1 cellular context compared by ENCODE assay signal in the genomic region with DNA sequence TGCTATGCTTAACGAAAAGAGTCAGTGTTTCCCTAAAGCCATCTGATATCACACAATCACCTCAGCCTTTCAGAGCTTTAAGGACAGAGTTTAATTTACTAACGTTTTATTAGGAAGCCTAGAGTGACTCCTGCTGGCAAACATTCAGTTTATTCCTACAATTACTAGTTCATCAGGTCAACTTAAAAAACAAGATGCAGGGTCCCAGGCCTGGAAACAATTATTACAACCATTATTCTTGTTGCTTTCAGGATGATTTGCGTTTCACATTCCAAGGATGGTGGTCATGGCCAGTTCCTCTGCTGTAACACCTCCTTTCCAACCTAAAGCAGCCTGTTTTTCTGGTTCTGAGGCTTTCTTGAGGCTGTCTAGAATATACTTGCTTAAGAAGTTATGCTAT.
TF ChIP-seq lines count a peak whose summit lies in the region.

No MANE protein-coding gene starts in this region.

TF ChIP-seq in H1, 55 proteins besides CTCF, POLR2A, EP300 and RAD21:
- no peak for TF ChIP-seq CHD1 (IDR thresholded peaks at IDR 0.05; ENCODE audit: low read depth, low read length)
- TF ChIP-seq POU5F1 (IDR thresholded peaks at IDR 0.05; ENCODE audit: low read depth, low read length): no peak
- TF ChIP-seq CBX8 (IDR thresholded peaks at IDR 0.05; ENCODE audit: borderline replicate concordance, low read depth, low read length): no peak
- no peak for TF ChIP-seq CREB1 (IDR thresholded peaks at IDR 0.05)
- TF ChIP-seq SAP30 (IDR thresholded peaks at IDR 0.05; ENCODE audit: insufficient read depth, insufficient replicate concordance, low read length): no peak
- TF ChIP-seq NANOG (IDR thresholded peaks at IDR 0.05; ENCODE audit: insufficient read depth, low read depth, low read length, poor library complexity, severe bottlenecking): no peak
- TF ChIP-seq TAF1 (IDR thresholded peaks at IDR 0.05; ENCODE audit: low read depth, low read length): no peak
- no peak for TF ChIP-seq KDM1A (IDR thresholded peaks at IDR 0.05; ENCODE audit: borderline replicate concordance, low read length)
- TF ChIP-seq, protein P1, sequence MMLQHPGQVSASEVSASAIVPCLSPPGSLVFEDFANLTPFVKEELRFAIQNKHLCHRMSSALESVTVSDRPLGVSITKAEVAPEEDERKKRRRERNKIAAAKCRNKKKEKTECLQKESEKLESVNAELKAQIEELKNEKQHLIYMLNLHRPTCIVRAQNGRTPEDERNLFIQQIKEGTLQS (IDR thresholded peaks at IDR 0.05; ENCODE audit: insufficient read depth, low read depth, low read length): no peak
- no peak for TF ChIP-seq ASH2L (IDR thresholded peaks at IDR 0.05; ENCODE audit: low read length)
- no peak for TF ChIP-seq JUND (IDR thresholded peaks at IDR 0.05; ENCODE audit: low read length)
- no peak for TF ChIP-seq SIN3A (conservative IDR thresholded peaks at IDR 0.05 in 1 of 2, IDR thresholded peaks at IDR 0.05 in 1 of 2; ENCODE audit: low read depth in 1 of 2, low read length in 2 of 2)
- no peak for TF ChIP-seq TCF12 (IDR thresholded peaks at IDR 0.05; ENCODE audit: low read depth, low read length)
